Comparison of ENCODE assay signal across 12 cellular contexts in genomic region chr5:51382508-51382758, GRCh38. TPM values are rescaled to one million over a fixed set of nuclear protein-coding genes. Genes with fewer than 3 reads are reported as not detected.
DNase-seq lines count a peak whose midpoint lies in the region; ATAC-seq and TF ChIP-seq lines count a peak whose summit lies in the region.
"Had no signal": no experiment of that assay in that cellular context is flagged by ENCODE, and none has a peak within 500 bp of the region (broad histone marks: within the 10 kb centered on the region; RNA-seq: fewer than 3 reads in every experiment).

No MANE protein-coding gene starts in this region.

- 2 to 4% (median 3%) methylated on average over 12 of the region's 12 CpGs for WGBS in heart left ventricle, 4 donors
- 4% methylated on average over 12 of the region's 12 CpGs for WGBS in urinary bladder

- peak overlapping the region; percentile 54 to 76 for H3K9ac ChIP-seq in mucosa of rectum (ENCODE audit: low read depth in 1 of 2, low read length in 2 of 2)
- H3K9ac ChIP-seq: BLaER1 had no signal

- ATAC-seq in heart left ventricle (no peak), left cardiac atrium (no peak)
- ATAC-seq: stimulated activated naive B cell treated with anti-CD40 and anti-IgM and Interleukin-4, amounts not matched to agents 10 μg/mL and 1 μg/mL and 100 μg/mL, for 72 hours had no signal

- H3K4me1 ChIP-seq in heart left ventricle, result peaks cover 0 to 42% (median 11%) of the 10 kb centered on the region in 12 donors
- peaks cover 0 to 6% of the 10 kb centered on the region in 2 donors for H3K4me1 ChIP-seq in mucosa of rectum (ENCODE audit: control insufficient read depth in 2 of 2, insufficient read depth in 2 of 2, low read length in 2 of 2)
- no peaks in the 10 kb centered on the region for H3K4me1 ChIP-seq in urinary bladder (ENCODE audit: insufficient read depth)

- no peak for TF ChIP-seq POLR2A in heart left ventricle (IDR thresholded peaks at IDR 0.05)

- H3K27ac ChIP-seq in heart left ventricle (peak overlapping the region in 1 of 12 donors; percentile 80), coronary artery (no peak overlapping the region), mucosa of rectum (ENCODE audit: low read depth in 2 of 2, low read length in 2 of 2) (peak overlapping the region; percentile 67 to 82), urinary bladder (ENCODE audit: low read depth) (no peak overlapping the region)
- H3K27ac ChIP-seq: BLaER1 had no signal

- H3K4me3 ChIP-seq in heart left ventricle (peak overlapping the region in 9 of 12 donors; percentile 23 to 52 (median 43)), coronary artery (peak overlapping the region; percentile 69), mucosa of rectum (ENCODE audit: low read length in 2 of 2) (peak overlapping the region; percentile 71 to 75), urinary bladder (ENCODE audit: low read depth, low read length) (peak overlapping the region; percentile 46)
- H3K4me3 ChIP-seq: BLaER1 had no signal

- no peaks in the 10 kb centered on the region for H3K9me3 ChIP-seq in heart left ventricle
- H3K9me3 ChIP-seq in mucosa of rectum (ENCODE audit: control insufficient read depth in 2 of 2, low read length in 2 of 2), result no peaks in the 10 kb centered on the region

- H3K27me3 ChIP-seq in heart left ventricle (peaks cover 31 to 100% (median 92%) of the 10 kb centered on the region in 9 donors), mucosa of rectum (ENCODE audit: control insufficient read depth in 2 of 2, insufficient read depth in 2 of 2, low read length in 2 of 2) (peaks cover 39 to 83% of the 10 kb centered on the region in 2 donors)

- DNase-seq in heart left ventricle (no peak), left cardiac atrium (no peak), coronary artery (ENCODE audit: low spot score) (no peak), head of caudate nucleus (no peak), SIG-M5 treated with dmso at 0.1 percent for 504 hours (lab: John Stamatoyannopoulos, UW; ENCODE audit: unreplicated experiment) (no peak)
- DNase-seq in effector CD8-positive, alpha-beta T cell (lab: John Stamatoyannopoulos, UW), result no peak
- DNase-seq: MV-4-11; stimulated activated naive B cell treated with anti-CD40 and anti-IgM and Interleukin-4, amounts not matched to agents 10 μg/mL and 1 μg/mL and 100 μg/mL, for 72 hours had no signal

- intact Hi-C loops in heart left ventricle (cut with DNase I), result no loop called here
- intact Hi-C loops in left cardiac atrium (cut with DNase I), result no loop called here
- intact Hi-C loops in head of caudate nucleus (cut with DNase I), result no loop called here

- H3K36me3 ChIP-seq in heart left ventricle (no peaks in the 10 kb centered on the region), mucosa of rectum (ENCODE audit: control insufficient read depth in 2 of 2, insufficient read depth in 2 of 2, low read length in 2 of 2) (no peaks in the 10 kb centered on the region), urinary bladder (ENCODE audit: insufficient read depth) (no peaks in the 10 kb centered on the region)
- H3K36me3 ChIP-seq: BLaER1 had no signal

- TF ChIP-seq CTCF in heart left ventricle (IDR thresholded peaks at IDR 0.05) (no peak), coronary artery (IDR thresholded peaks at IDR 0.05) (no peak)

RNA-seq across cellular contexts. Expression of gene ISL1, which starts 0.8 kb away (rescaled TPM):
- total RNA-seq in heart left ventricle, result under 1 TPM in 2 of 9 donors, not detected in 7; 0.08 to 0.61 TPM
- polyA plus RNA-seq in heart left ventricle, result not detected
- total RNA-seq in left cardiac atrium, result not detected
- 7.9 TPM for total RNA-seq in urinary bladder
- 0.46 TPM for polyA plus RNA-seq in urinary bladder
- polyA plus RNA-seq: aorta had no signal

Comparison
In these comparisons a context has a peak if more than half of its experiments do, and no peak if none do; other contexts are left out.
1. H3K27ac ChIP-seq: peak in mucosa of rectum (2 of 2); none in coronary artery (0 of 2) and urinary bladder (single experiment).
2. Peak in every context shown above with its lines, with median percentiles within 50 percentile points of each other: H3K4me3 ChIP-seq.